ENCODE assay signal across 9 cellular contexts in the genomic region with DNA sequence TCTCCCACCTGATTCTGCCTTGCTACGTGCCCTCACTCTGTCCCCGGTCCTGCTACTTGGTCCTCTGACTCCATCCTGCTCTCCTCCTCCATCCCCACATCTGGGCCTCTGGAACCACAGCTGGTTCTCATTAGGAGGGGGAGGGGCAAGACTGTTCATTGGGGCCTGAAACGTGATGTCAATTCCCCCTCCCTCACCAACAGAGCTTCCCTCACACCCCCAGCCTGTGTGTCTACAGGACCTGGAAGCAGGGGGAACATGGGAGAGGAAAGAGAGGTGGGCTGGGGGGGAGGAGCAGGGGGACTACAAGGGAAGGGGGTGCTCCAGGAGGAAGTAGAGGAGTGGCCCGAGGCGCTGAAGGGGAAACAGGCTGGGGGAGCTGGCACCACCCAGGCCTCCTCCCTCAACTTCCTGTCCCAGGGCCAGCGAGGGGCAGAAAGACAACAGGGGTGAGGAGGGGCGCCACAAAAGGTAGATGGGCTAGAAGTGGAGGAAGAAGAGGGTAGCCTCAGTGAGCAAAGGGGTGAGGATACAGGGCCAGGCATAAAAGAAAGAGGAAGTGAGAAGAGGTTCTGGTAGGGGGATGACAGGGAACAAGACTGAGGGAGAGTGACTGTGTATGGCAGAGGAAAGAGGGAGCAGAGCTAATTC. TPM values are rescaled to one million over a fixed set of nuclear protein-coding genes. Genes with fewer than 3 reads are reported as not detected.
DNase-seq lines count a peak whose midpoint lies in the region; ATAC-seq and TF ChIP-seq lines count a peak whose summit lies in the region.
"Had no signal": no experiment of that assay in that cellular context is flagged by ENCODE, and none has a peak within 500 bp of the region (broad histone marks: within the 10 kb centered on the region; RNA-seq: fewer than 3 reads in every experiment).

No MANE protein-coding gene starts in this region.

- H3K9me3 ChIP-seq in smooth muscle cell (replicated peaks; ENCODE audit: low read depth): no peaks in the 10 kb centered on the region
- H3K9me3 ChIP-seq: adrenal gland had no signal

- H3K27me3 ChIP-seq in smooth muscle cell (ENCODE audit: low read depth): no peaks in the 10 kb centered on the region

- 36% methylated on average over 5 of the region's 7 CpGs for WGBS in smooth muscle cell (ENCODE audit: low lambda C conversion rate)

- H3K36me3 ChIP-seq in smooth muscle cell (ENCODE audit: low read depth): no peaks in the 10 kb centered on the region
- H3K36me3 ChIP-seq: adrenal gland had no signal

- H3K9ac ChIP-seq in smooth muscle cell (ENCODE audit: low read depth): peak overlapping the region; percentile 0

- H3K27ac ChIP-seq in smooth muscle cell (ENCODE audit: low read depth): peak overlapping the region; percentile 73

- peak in 5 of 6 experiments; percentile 18 to 43 (median 34) for DNase-seq in stimulated activated naive CD4-positive, alpha-beta T cell (lab: John Stamatoyannopoulos, UW)
- DNase-seq in stimulated activated naive CD4-positive, alpha-beta T cell treated with Interleukin-2 at 50 U/mL for 16 hours (lab: John Stamatoyannopoulos, UW): no peak
- DNase-seq in fibroblast of villous mesenchyme (ENCODE audit: low read depth) (peak; percentile 76), smooth muscle cell (lab: John Stamatoyannopoulos, UW; ENCODE audit: unreplicated experiment) (no peak), NCI-H1048 (lab: John Stamatoyannopoulos, UW) (no peak), NCI-H510A treated with DMSO at 0.1 percent for 48 hours (lab: John Stamatoyannopoulos, UW) (no peak)

- peak overlapping the region; percentile 61 for H3K4me2 ChIP-seq in smooth muscle cell

- ATAC-seq in HG02973 (IDR thresholded peaks at IDR 0.05; ENCODE audit: unreplicated experiment) (peak; percentile 91), SK-N-SH treated with all-trans-retinoic acid at 6 μM for 48 hours (peak; percentile 57)

- H4K20me1 ChIP-seq in smooth muscle cell (ENCODE audit: low read depth): peaks cover 49% of the 10 kb centered on the region

- H3K4me1 ChIP-seq in smooth muscle cell (ENCODE audit: low read depth): peaks cover 11% of the 10 kb centered on the region

- H3F3A ChIP-seq in smooth muscle cell (ENCODE audit: low read depth): peaks cover 9% of the 10 kb centered on the region

- no peak overlapping the region for H2AFZ ChIP-seq in smooth muscle cell (ENCODE audit: low read depth)

- H3K79me2 ChIP-seq in smooth muscle cell (ENCODE audit: low read depth): peaks cover 38% of the 10 kb centered on the region

- H3K4me3 ChIP-seq in fibroblast of villous mesenchyme (ENCODE audit: low read depth, low read length) (peak overlapping the region; percentile 41), smooth muscle cell (peak overlapping the region; percentile 14)
- H3K4me3 ChIP-seq: adrenal gland had no signal

- no peak for TF ChIP-seq CTCF in fibroblast of villous mesenchyme (IDR thresholded peaks at IDR 0.05; ENCODE audit: insufficient read depth, low read depth, low read length)
- no peak for TF ChIP-seq CTCF in smooth muscle cell (IDR thresholded peaks at IDR 0.05; ENCODE audit: borderline replicate concordance, insufficient read depth, poor library complexity, severe bottlenecking)

TF ChIP-seq in SK-N-SH treated with all-trans-retinoic acid at 6 μM for 48 hours, 23 proteins besides CTCF, POLR2A, EP300 and RAD21:
- 0 out of 2 replicates have a peak, but pooled peaks have one; percentile 32 for TF ChIP-seq ZNF70 (CRISPR knock-in tag; IDR thresholded peaks at IDR 0.05)
- no peak for TF ChIP-seq CSDC2 (CRISPR knock-in tag; IDR thresholded peaks at IDR 0.05)
- TF ChIP-seq, protein P1, sequence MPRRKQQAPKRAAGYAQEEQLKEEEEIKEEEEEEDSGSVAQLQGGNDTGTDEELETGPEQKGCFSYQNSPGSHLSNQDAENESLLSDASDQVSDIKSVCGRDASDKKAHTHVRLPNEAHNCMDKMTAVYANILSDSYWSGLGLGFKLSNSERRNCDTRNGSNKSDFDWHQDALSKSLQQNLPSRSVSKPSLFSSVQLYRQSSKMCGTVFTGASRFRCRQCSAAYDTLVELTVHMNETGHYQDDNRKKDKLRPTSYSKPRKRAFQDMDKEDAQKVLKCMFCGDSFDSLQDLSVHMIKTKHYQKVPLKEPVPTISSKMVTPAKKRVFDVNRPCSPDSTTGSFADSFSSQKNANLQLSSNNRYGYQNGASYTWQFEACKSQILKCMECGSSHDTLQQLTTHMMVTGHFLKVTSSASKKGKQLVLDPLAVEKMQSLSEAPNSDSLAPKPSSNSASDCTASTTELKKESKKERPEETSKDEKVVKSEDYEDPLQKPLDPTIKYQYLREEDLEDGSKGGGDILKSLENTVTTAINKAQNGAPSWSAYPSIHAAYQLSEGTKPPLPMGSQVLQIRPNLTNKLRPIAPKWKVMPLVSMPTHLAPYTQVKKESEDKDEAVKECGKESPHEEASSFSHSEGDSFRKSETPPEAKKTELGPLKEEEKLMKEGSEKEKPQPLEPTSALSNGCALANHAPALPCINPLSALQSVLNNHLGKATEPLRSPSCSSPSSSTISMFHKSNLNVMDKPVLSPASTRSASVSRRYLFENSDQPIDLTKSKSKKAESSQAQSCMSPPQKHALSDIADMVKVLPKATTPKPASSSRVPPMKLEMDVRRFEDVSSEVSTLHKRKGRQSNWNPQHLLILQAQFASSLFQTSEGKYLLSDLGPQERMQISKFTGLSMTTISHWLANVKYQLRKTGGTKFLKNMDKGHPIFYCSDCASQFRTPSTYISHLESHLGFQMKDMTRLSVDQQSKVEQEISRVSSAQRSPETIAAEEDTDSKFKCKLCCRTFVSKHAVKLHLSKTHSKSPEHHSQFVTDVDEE (CRISPR knock-in tag; IDR thresholded peaks at IDR 0.05): no peak
- TF ChIP-seq TCF4 (CRISPR knock-in tag; IDR thresholded peaks at IDR 0.05; ENCODE audit: borderline replicate concordance): peak; percentile 92
- no peak for TF ChIP-seq BACH2 (CRISPR knock-in tag; IDR thresholded peaks at IDR 0.05; ENCODE audit: borderline replicate concordance)
- TF ChIP-seq PPARA (CRISPR knock-in tag; IDR thresholded peaks at IDR 0.05; ENCODE audit: borderline replicate concordance): no peak
- TF ChIP-seq TOX (CRISPR knock-in tag; IDR thresholded peaks at IDR 0.05; ENCODE audit: borderline replicate concordance): no peak
- TF ChIP-seq, protein P2, sequence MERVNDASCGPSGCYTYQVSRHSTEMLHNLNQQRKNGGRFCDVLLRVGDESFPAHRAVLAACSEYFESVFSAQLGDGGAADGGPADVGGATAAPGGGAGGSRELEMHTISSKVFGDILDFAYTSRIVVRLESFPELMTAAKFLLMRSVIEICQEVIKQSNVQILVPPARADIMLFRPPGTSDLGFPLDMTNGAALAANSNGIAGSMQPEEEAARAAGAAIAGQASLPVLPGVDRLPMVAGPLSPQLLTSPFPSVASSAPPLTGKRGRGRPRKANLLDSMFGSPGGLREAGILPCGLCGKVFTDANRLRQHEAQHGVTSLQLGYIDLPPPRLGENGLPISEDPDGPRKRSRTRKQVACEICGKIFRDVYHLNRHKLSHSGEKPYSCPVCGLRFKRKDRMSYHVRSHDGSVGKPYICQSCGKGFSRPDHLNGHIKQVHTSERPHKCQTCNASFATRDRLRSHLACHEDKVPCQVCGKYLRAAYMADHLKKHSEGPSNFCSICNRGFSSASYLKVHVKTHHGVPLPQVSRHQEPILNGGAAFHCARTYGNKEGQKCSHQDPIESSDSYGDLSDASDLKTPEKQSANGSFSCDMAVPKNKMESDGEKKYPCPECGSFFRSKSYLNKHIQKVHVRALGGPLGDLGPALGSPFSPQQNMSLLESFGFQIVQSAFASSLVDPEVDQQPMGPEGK (CRISPR knock-in tag; IDR thresholded peaks at IDR 0.05; ENCODE audit: borderline replicate concordance): 0 out of 2 replicates have a peak, but pooled peaks have one; percentile 42

RNA-seq across cellular contexts. Expression of gene DCHS1, which starts 8.9 kb away (rescaled TPM):
- total RNA-seq in fibroblast of villous mesenchyme: 33.7 and 63.8 TPM in 2 replicates
- 25.1 and 34.2 TPM in 2 replicates for total RNA-seq in smooth muscle cell
- polyA plus RNA-seq in smooth muscle cell: 21.0 and 24.5 TPM in 2 replicates

RNA-seq across cellular contexts. Expression of gene TPP1, which starts 27.5 kb away (rescaled TPM):
- total RNA-seq in fibroblast of villous mesenchyme (98.4 and 110 TPM in 2 replicates), smooth muscle cell (21.6 and 37.3 TPM in 2 replicates)
- polyA plus RNA-seq in smooth muscle cell: 54.1 and 55.4 TPM in 2 replicates

RNA-seq across cellular contexts. Expression of gene TAF10, which starts 34.7 kb away (rescaled TPM):
- total RNA-seq in fibroblast of villous mesenchyme (28.0 and 28.9 TPM in 2 replicates), smooth muscle cell (67.9 and 83.3 TPM in 2 replicates)
- 373 and 378 TPM in 2 replicates for polyA plus RNA-seq in smooth muscle cell

RNA-seq across cellular contexts. Expression of gene MRPL17, which starts 36.4 kb away (rescaled TPM):
- total RNA-seq in fibroblast of villous mesenchyme (58.6 and 70.0 TPM in 2 replicates), smooth muscle cell (64.0 and 132 TPM in 2 replicates)
- polyA plus RNA-seq in smooth muscle cell: 77.4 and 98.4 TPM in 2 replicates

RNA-seq across cellular contexts. Expression of gene ILK, which starts 43.2 kb away (rescaled TPM):
- 298 and 323 TPM in 2 replicates for total RNA-seq in fibroblast of villous mesenchyme
- total RNA-seq in smooth muscle cell: 138 and 166 TPM in 2 replicates
- 236 and 238 TPM in 2 replicates for polyA plus RNA-seq in smooth muscle cell

Comparison
In these comparisons a context has a peak if more than half of its experiments do, and no peak if none do; other contexts are left out.
1. DNase-seq: peak in stimulated activated naive CD4-positive, alpha-beta T cell (5 of 6) and fibroblast of villous mesenchyme (single experiment); none in stimulated activated naive CD4-positive, alpha-beta T cell treated with Interleukin-2 at 50 U/mL for 16 hours (single experiment), smooth muscle cell (single experiment), NCI-H1048 (single experiment) and NCI-H510A treated with DMSO at 0.1 percent for 48 hours (single experiment).